ENCODE assay signal across 16 cellular contexts in the genomic region with DNA sequence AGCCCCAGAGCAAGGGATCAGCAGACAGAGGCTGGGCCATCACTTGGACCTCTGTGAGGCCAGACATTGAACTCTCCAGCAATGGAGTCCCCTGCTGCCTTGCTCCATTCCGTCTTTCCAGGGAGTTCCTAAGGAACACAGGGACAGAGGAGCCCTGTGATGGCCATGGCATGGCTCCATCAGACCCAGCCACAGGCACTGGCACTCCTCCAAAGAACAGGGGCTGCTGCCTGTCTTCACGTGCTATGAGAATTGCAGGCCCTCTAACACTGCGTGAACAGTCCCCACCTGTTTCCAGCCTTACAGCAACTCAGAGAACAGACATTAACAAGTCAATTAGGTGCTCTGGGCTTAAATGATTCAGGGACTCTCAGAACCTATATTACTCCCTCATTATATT.
DNase-seq lines count a peak whose midpoint lies in the region; ATAC-seq and TF ChIP-seq lines count a peak whose summit lies in the region.
"Had no signal": no experiment of that assay in that cellular context is flagged by ENCODE, and none has a peak within 500 bp of the region (broad histone marks: within the 10 kb centered on the region; RNA-seq: fewer than 3 reads in every experiment).

No MANE protein-coding gene starts in this region.

- H3K9me3 ChIP-seq in right cardiac atrium (ENCODE audit: control insufficient read depth, low read length), result no peaks in the 10 kb centered on the region
- no peaks in the 10 kb centered on the region for H3K9me3 ChIP-seq in transverse colon
- H3K9me3 ChIP-seq: BLaER1, Caco-2, SJSA1 had no signal

- no peaks in the 10 kb centered on the region for H3K36me3 ChIP-seq in transverse colon
- H3K36me3 ChIP-seq: BLaER1, SJSA1 had no signal

- intact Hi-C loops in left ventricle myocardium superior (cut with micrococcal nuclease), result no loop called here
- intact Hi-C loops in right cardiac atrium (cut with DNase I), result no loop called here
- intact Hi-C loops in transverse colon (cut with DNase I; ENCODE audit: low total_unique reads), result no loop called here

- no peak for TF ChIP-seq POLR2A in transverse colon (IDR thresholded peaks at IDR 0.05)

- TF ChIP-seq CTCF in transverse colon (IDR thresholded peaks at IDR 0.05), result no peak

- H3K27ac ChIP-seq in right cardiac atrium (ENCODE audit: low read length) (no peak overlapping the region), transverse colon (no peak overlapping the region)
- H3K27ac ChIP-seq: BLaER1, SJSA1 had no signal

- H3K4me1 ChIP-seq in right cardiac atrium (ENCODE audit: control insufficient read depth, insufficient read depth, low read length) (no peaks in the 10 kb centered on the region), transverse colon (no peaks in the 10 kb centered on the region)
- H3K4me1 ChIP-seq: BLaER1, Caco-2, SJSA1 had no signal

- 55% methylated on average over 3 of the region's 3 CpGs for WGBS in right cardiac atrium
- 59% methylated on average over 3 of the region's 3 CpGs; no CpG with 5 or more reads in 1 of the 2 donors for WGBS in transverse colon (ENCODE audit: low coverage in 1 of 2), 2 donors

- H3K4me3 ChIP-seq in right cardiac atrium (ENCODE audit: low read length) (no peak overlapping the region), transverse colon (no peak overlapping the region)
- H3K4me3 ChIP-seq: BLaER1, SJSA1 had no signal

- no peak for DNase-seq in left ventricle myocardium superior
- DNase-seq in right cardiac atrium, result no peak
- peak; percentile 41 for DNase-seq in NCI-H1105 (lab: John Stamatoyannopoulos, UW)
- peak; percentile 3 for DNase-seq in astrocyte of the hippocampus (ENCODE audit: low read depth, low spot score)
- DNase-seq in transverse colon, result no peak
- no peak for DNase-seq in NCI-H2081 treated with DMSO at 0.1 percent for 48 hours (lab: John Stamatoyannopoulos, UW)
- DNase-seq in activated CD4-positive, CD25-positive, alpha-beta regulatory T cell (lab: John Stamatoyannopoulos, UW), result no peak
- DNase-seq: Caco-2; CD4-positive, alpha-beta T cell; GDM1; NCI-H146; NCI-H2081; NCI-H510A; OCI-M1 had no signal

- no peak for TF ChIP-seq EP300 in transverse colon (IDR thresholded peaks at IDR 0.05; ENCODE audit: low read depth)

- ATAC-seq in left ventricle myocardium superior (peak; percentile 52), right cardiac atrium (no peak)

- H3K27me3 ChIP-seq in right cardiac atrium (ENCODE audit: control insufficient read depth, insufficient read depth), result no peaks in the 10 kb centered on the region
- no peaks in the 10 kb centered on the region for H3K27me3 ChIP-seq in transverse colon
- H3K27me3 ChIP-seq: BLaER1, SJSA1 had no signal

- in situ Hi-C loops in transverse colon (cut with MboI; ENCODE audit: low pct_ligation_motif_present in 1 of 4, low pct_unique_long_range_greater_than_20kb in 1 of 4, low sequenced_read_pairs in 3 of 4), result no loop called here

Comparison
In these comparisons a context has a peak if more than half of its experiments do, and no peak if none do; other contexts are left out.
1. DNase-seq: peak in NCI-H1105 (single experiment) and astrocyte of the hippocampus (single experiment); none in left ventricle myocardium superior (single experiment), right cardiac atrium (0 of 3), transverse colon (single experiment), NCI-H2081 treated with DMSO at 0.1 percent for 48 hours (single experiment) and activated CD4-positive, CD25-positive, alpha-beta regulatory T cell (0 of 4).